19 cellular contexts compared by ENCODE assay signal in the genomic region with DNA sequence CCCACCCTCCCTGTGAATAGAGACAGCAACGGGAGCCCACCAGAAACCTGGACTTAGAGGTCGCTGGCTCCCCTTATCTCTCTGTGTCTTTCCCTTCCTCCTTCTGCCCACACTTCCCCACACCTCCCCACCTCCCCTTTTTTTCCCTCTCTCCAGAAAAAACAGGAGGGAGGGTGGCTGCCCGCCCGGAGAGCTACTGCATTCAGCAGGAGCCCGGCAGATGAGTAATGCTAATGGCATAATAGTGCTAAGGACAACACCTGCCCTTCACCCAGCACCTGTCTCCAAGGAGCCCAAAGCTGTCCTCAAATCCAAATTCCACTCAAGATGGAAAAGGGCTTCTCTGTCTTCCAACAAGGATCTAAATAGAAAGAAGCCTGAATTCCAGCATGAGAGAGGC. TPM values are rescaled to one million over a fixed set of nuclear protein-coding genes. Genes with fewer than 3 reads are reported as not detected.
DNase-seq lines count a peak whose midpoint lies in the region; ATAC-seq, FAIRE-seq and TF ChIP-seq lines count a peak whose summit lies in the region.
"Had no signal": no experiment of that assay in that cellular context is flagged by ENCODE, and none has a peak within 500 bp of the region (broad histone marks: within the 10 kb centered on the region; RNA-seq: fewer than 3 reads in every experiment).

No MANE protein-coding gene starts in this region.

- ATAC-seq in upper lobe of left lung (ENCODE audit: low FRiP score in 2 of 2): peak in 1 of 2 donors; percentile 4
- ATAC-seq in activated CD8-positive, alpha-beta memory T cell treated with anti-CD3 and anti-CD28 coated beads, Interleukin-2, amount 10 ng/mL, durations not matched to agents 7 days and 5 days: no peak
- no peak for ATAC-seq in activated CD8-positive, alpha-beta T cell treated with anti-CD3 and anti-CD28 coated beads, Interleukin-2, amount 10 ng/mL, durations not matched to agents 7 days and 5 days
- ATAC-seq: activated CD4-positive, CD25-positive, alpha-beta regulatory T cell treated with anti-CD3 and anti-CD28 coated beads, Interleukin-2, amount 50 U/mL, for 24 hours; activated T-cell treated with anti-CD3 and anti-CD28 coated beads, Interleukin-2, amount 50 U/mL, for 72 hours had no signal

- H2BK15ac ChIP-seq in H1 (ENCODE audit: low read length): no peak overlapping the region

- POLR2A ChIA-PET in H1 (lab: Charles Lee; ENCODE audit: partially characterized antibody): interaction anchor here (1.1 kb wide), 1 partner anchor 12 kb away, joined by 7 read pairs; a partner anchor contains a TSS
- POLR2A ChIA-PET in activated CD8-positive, alpha-beta T cell treated with anti-CD3 and anti-CD28 coated beads, Interleukin-2, amount 10 ng/mL, durations not matched to agents 7 days and 5 days (lab: Charles Lee): no interaction called here

- TF ChIP-seq CTCF in H1 (IDR thresholded peaks at IDR 0.05; ENCODE audit: control extremely low read depth in 1 of 3, insufficient read depth in 1 of 3, low read depth in 1 of 3, low read length in 3 of 3) (no peak), upper lobe of left lung (IDR thresholded peaks at IDR 0.05) (no peak)

- no peak overlapping the region for H2BK120ac ChIP-seq in H1 (replicated peaks; ENCODE audit: low read depth, low read length)

- in situ Hi-C loops in HAP-1 (cut with MboI; ENCODE audit: low sequenced_read_pairs): no loop called here

- H3K27ac ChIP-seq in H1 (ENCODE audit: low read depth, low read length): no peak overlapping the region
- H3K27ac ChIP-seq in upper lobe of left lung: peak overlapping the region; percentile 49 to 81 (median 74)
- H3K27ac ChIP-seq: SK-N-MC had no signal

- CTCF ChIA-PET in H1 (lab: Charles Lee; ENCODE audit: partially characterized antibody): interaction anchor here (0.9 to 23.5 kb wide), 11 partner anchors 10 to 238 kb away, joined by 3 to 330 read pairs (median 6); a partner anchor contains a TSS
- CTCF ChIA-PET in activated CD8-positive, alpha-beta memory T cell treated with anti-CD3 and anti-CD28 coated beads, Interleukin-2, amount 10 ng/mL, durations not matched to agents 7 days and 5 days (lab: Charles Lee): interaction anchor here (1.2 to 1.3 kb wide), 2 partner anchors 23 to 197 kb away, joined by 3 to 4 read pairs; no protein-coding TSS in a partner anchor
- CTCF ChIA-PET in activated CD8-positive, alpha-beta T cell treated with anti-CD3 and anti-CD28 coated beads, Interleukin-2, amount 10 ng/mL, durations not matched to agents 7 days and 5 days (lab: Charles Lee): no interaction called here

- H2AFZ ChIP-seq in H1 (ENCODE audit: low read length): no peak overlapping the region

- H3K9me3 ChIP-seq in H1 (ENCODE audit: insufficient read depth in 2 of 2, low read depth in 1 of 2, low read length in 1 of 2) (no peaks in the 10 kb centered on the region), upper lobe of left lung (no peaks in the 10 kb centered on the region), HAP-1 (no peaks in the 10 kb centered on the region)
- H3K9me3 ChIP-seq: mucosa of descending colon had no signal

- no peak overlapping the region for H4K5ac ChIP-seq in H1 (ENCODE audit: insufficient read length, low read depth, low read length)

- H3K27me3 Mint-ChIP-seq in activated CD8-positive, alpha-beta memory T cell treated with anti-CD3 and anti-CD28 coated beads, Interleukin-2, amount 10 ng/mL, durations not matched to agents 7 days and 5 days: peaks cover 43% of the 10 kb centered on the region
- peaks cover 16% of the 10 kb centered on the region for H3K27me3 Mint-ChIP-seq in activated CD8-positive, alpha-beta T cell treated with anti-CD3 and anti-CD28 coated beads, Interleukin-2, amount 10 ng/mL, durations not matched to agents 7 days and 5 days (ENCODE audit: low read depth)

- H3K27me3 ChIP-seq in H1 (replicated peaks in 1 of 4; ENCODE audit: control insufficient read depth in 3 of 4, extremely low read depth in 1 of 4, insufficient read depth in 3 of 4, low read length in 3 of 4): no peaks in the 10 kb centered on the region; a peak in 1 of 7 replicates
- no peaks in the 10 kb centered on the region for H3K27me3 ChIP-seq in upper lobe of left lung
- H3K27me3 ChIP-seq in HAP-1 (ENCODE audit: low read depth): 0 out of 2 replicates have a peak, but pooled peaks cover 5% of the 10 kb centered on the region

- no peaks in the 10 kb centered on the region for H3K23me2 ChIP-seq in H1 (ENCODE audit: low read depth, low read length)

- H3K4me1 ChIP-seq in H1 (replicated peaks in 1 of 4; ENCODE audit: control insufficient read depth in 3 of 4, insufficient read depth in 4 of 4, low read length in 3 of 4): peaks cover 0 to 10% (median 3%) of the 10 kb centered on the region in 4 experiments; a peak in 4 of 7 replicates
- H3K4me1 ChIP-seq in upper lobe of left lung: peaks cover 6 to 11% (median 10%) of the 10 kb centered on the region in 4 donors
- H3K4me1 ChIP-seq in HAP-1: peaks cover 8% of the 10 kb centered on the region

- no peak overlapping the region for H2BK12ac ChIP-seq in H1 (ENCODE audit: low read depth, low read length)

- no peak overlapping the region for H4K8ac ChIP-seq in H1 (ENCODE audit: extremely low read depth, insufficient read depth, low read length)

- 78% methylated on average over 5 of the region's 5 CpGs; no CpG with 5 or more reads in 1 of the 2 experiments for WGBS in H1 (ENCODE audit: extremely low coverage in 1 of 2, insufficient coverage in 1 of 2, insufficient read length in 1 of 2, insufficient replicate concordance in 2 of 2, low coverage in 1 of 2, low lambda C conversion rate in 2 of 2, missing lambda C conversion rate in 1 of 2), 2 experiments
- 71 to 76% methylated on average over 5 of the region's 5 CpGs for WGBS in upper lobe of left lung, 2 donors

- H3K9ac ChIP-seq in H1 (replicated peaks in 1 of 4; ENCODE audit: extremely low read depth in 1 of 4, low read depth in 3 of 4, low read length in 3 of 4): no peak overlapping the region

- TF ChIP-seq POLR2A in H1 (IDR thresholded peaks at IDR 0.05; ENCODE audit: control extremely low read depth in 1 of 2, low read depth in 2 of 2, low read length in 2 of 2) (no peak), upper lobe of left lung (IDR thresholded peaks at IDR 0.05) (no peak)

- H3K4ac ChIP-seq in H1 (replicated peaks; ENCODE audit: insufficient read length, low read depth, low read length): no peak overlapping the region

- no peak for TF ChIP-seq RAD21 in H1 (IDR thresholded peaks at IDR 0.05 in 1 of 2, conservative IDR thresholded peaks at IDR 0.05 in 1 of 2; ENCODE audit: low read depth in 2 of 2, low read length in 2 of 2)

- no peak overlapping the region for H3K56ac ChIP-seq in H1 (replicated peaks; ENCODE audit: insufficient read length, low read depth, low read length)

- no peak overlapping the region for H3K18ac ChIP-seq in H1 (ENCODE audit: extremely low read depth, low read length)

- no peak overlapping the region for H3K4me3 Mint-ChIP-seq in activated CD8-positive, alpha-beta memory T cell treated with anti-CD3 and anti-CD28 coated beads, Interleukin-2, amount 10 ng/mL, durations not matched to agents 7 days and 5 days
- no peak overlapping the region for H3K4me3 Mint-ChIP-seq in activated CD8-positive, alpha-beta T cell treated with anti-CD3 and anti-CD28 coated beads, Interleukin-2, amount 10 ng/mL, durations not matched to agents 7 days and 5 days
- H3K4me3 Mint-ChIP-seq: activated T-cell treated with anti-CD3 and anti-CD28 coated beads, Interleukin-2, amount 50 U/mL, for 72 hours had no signal

- H2BK20ac ChIP-seq in H1 (ENCODE audit: low read length): 0 out of 2 replicates have a peak overlapping the region, but pooled peaks have one; percentile 66

- H3K4me1 Mint-ChIP-seq in activated CD8-positive, alpha-beta memory T cell treated with anti-CD3 and anti-CD28 coated beads, Interleukin-2, amount 10 ng/mL, durations not matched to agents 7 days and 5 days: no peaks in the 10 kb centered on the region
- no peaks in the 10 kb centered on the region for H3K4me1 Mint-ChIP-seq in activated CD8-positive, alpha-beta T cell treated with anti-CD3 and anti-CD28 coated beads, Interleukin-2, amount 10 ng/mL, durations not matched to agents 7 days and 5 days (ENCODE audit: low read depth)

- peak; percentile 9 for DNase-seq in NCI-H2107 treated with DMSO at 0.1 percent for 48 hours (lab: John Stamatoyannopoulos, UW; ENCODE audit: unreplicated experiment)
- DNase-seq in NCI-H2107 (lab: John Stamatoyannopoulos, UW): no peak
- DNase-seq in H1 (ENCODE audit: low read depth in 1 of 2, low spot score in 2 of 2): no peak
- peak; percentile 46 for DNase-seq in myocyte (ENCODE audit: low read depth)
- no peak for DNase-seq in upper lobe of left lung
- no peak for DNase-seq in activated CD8-positive, alpha-beta memory T cell treated with anti-CD3 and anti-CD28 coated beads, Interleukin-2, amount 10 ng/mL, durations not matched to agents 7 days and 5 days
- DNase-seq in HAP-1 (ENCODE audit: low spot score in 2 of 2): no peak
- DNase-seq in activated CD8-positive, alpha-beta T cell treated with anti-CD3 and anti-CD28 coated beads, Interleukin-2, amount 10 ng/mL, durations not matched to agents 7 days and 5 days: no peak
- DNase-seq: activated T-cell treated with anti-CD3 and anti-CD28 coated beads, Interleukin-2, amount 50 U/mL, for 72 hours; Calu3; mucosa of descending colon; NCI-H774 had no signal

- H3K4me2 ChIP-seq in H1 (ENCODE audit: insufficient read depth in 1 of 2, low read depth in 2 of 2, low read length in 2 of 2): no peak overlapping the region

- no peak overlapping the region for H3K14ac ChIP-seq in H1 (ENCODE audit: insufficient read length)

- H3K27ac Mint-ChIP-seq in activated CD8-positive, alpha-beta memory T cell treated with anti-CD3 and anti-CD28 coated beads, Interleukin-2, amount 10 ng/mL, durations not matched to agents 7 days and 5 days: no peak overlapping the region
- no peak overlapping the region for H3K27ac Mint-ChIP-seq in activated CD8-positive, alpha-beta T cell treated with anti-CD3 and anti-CD28 coated beads, Interleukin-2, amount 10 ng/mL, durations not matched to agents 7 days and 5 days
- H3K27ac Mint-ChIP-seq: activated T-cell treated with anti-CD3 and anti-CD28 coated beads, Interleukin-2, amount 50 U/mL, for 72 hours had no signal

- peak overlapping the region; percentile 22 for H4K91ac ChIP-seq in H1 (replicated peaks; ENCODE audit: insufficient read length, low read length)

- no peak overlapping the region for H3K23ac ChIP-seq in H1 (ENCODE audit: insufficient read length)

- H3K36me3 ChIP-seq in H1 (ENCODE audit: control insufficient read depth in 2 of 4, insufficient read depth in 4 of 4, low read length in 3 of 4) (no peaks in the 10 kb centered on the region), upper lobe of left lung (no peaks in the 10 kb centered on the region), HAP-1 (replicated peaks) (no peaks in the 10 kb centered on the region)

- no peaks in the 10 kb centered on the region for H4K20me1 ChIP-seq in H1 (replicated peaks in 1 of 2; ENCODE audit: control insufficient read depth in 1 of 2, insufficient read depth in 2 of 2, low read length in 2 of 2)

- H3K9me3 Mint-ChIP-seq in activated CD8-positive, alpha-beta memory T cell treated with anti-CD3 and anti-CD28 coated beads, Interleukin-2, amount 10 ng/mL, durations not matched to agents 7 days and 5 days (ENCODE audit: low read depth): no peaks in the 10 kb centered on the region
- H3K9me3 Mint-ChIP-seq in activated CD8-positive, alpha-beta T cell treated with anti-CD3 and anti-CD28 coated beads, Interleukin-2, amount 10 ng/mL, durations not matched to agents 7 days and 5 days (ENCODE audit: insufficient read depth): no peaks in the 10 kb centered on the region
- H3K9me3 Mint-ChIP-seq: activated T-cell treated with anti-CD3 and anti-CD28 coated beads, Interleukin-2, amount 50 U/mL, for 72 hours had no signal

- no peaks in the 10 kb centered on the region for H3K36me3 Mint-ChIP-seq in activated CD8-positive, alpha-beta memory T cell treated with anti-CD3 and anti-CD28 coated beads, Interleukin-2, amount 10 ng/mL, durations not matched to agents 7 days and 5 days
- no peaks in the 10 kb centered on the region for H3K36me3 Mint-ChIP-seq in activated CD8-positive, alpha-beta T cell treated with anti-CD3 and anti-CD28 coated beads, Interleukin-2, amount 10 ng/mL, durations not matched to agents 7 days and 5 days (ENCODE audit: low read depth)

- no peaks in the 10 kb centered on the region for H3K79me1 ChIP-seq in H1 (ENCODE audit: low read depth, low read length)

- no peak overlapping the region for H2AK5ac ChIP-seq in H1 (ENCODE audit: low read depth, low read length)

- TF ChIP-seq EP300 in H1 (IDR thresholded peaks at IDR 0.05; ENCODE audit: borderline replicate concordance in 1 of 2, low read depth in 2 of 2, low read length in 2 of 2) (no peak), upper lobe of left lung (IDR thresholded peaks at IDR 0.05) (no peak)

- no peaks in the 10 kb centered on the region for H3K79me2 ChIP-seq in H1 (ENCODE audit: control insufficient read depth in 1 of 2, insufficient read depth in 2 of 2, low read length in 2 of 2)

- H2BK5ac ChIP-seq in H1 (ENCODE audit: low read depth, low read length): no peak overlapping the region

- H3K4me3 ChIP-seq in H1 (ENCODE audit: extremely low read depth in 1 of 4, insufficient read depth in 2 of 4, low read depth in 3 of 4, low read length in 4 of 4) (no peak overlapping the region), upper lobe of left lung (no peak overlapping the region), HAP-1 (no peak overlapping the region)
- H3K4me3 ChIP-seq: mucosa of descending colon, SK-N-MC had no signal

- no peak for FAIRE-seq in H1 (lab: Jason Lieb, UNC)
- FAIRE-seq: bronchial epithelial cell, endometrium had no signal

RNA-seq across cellular contexts. Expression of a gene that starts 11.4 kb away (rescaled TPM):
- 0.13 and 0.19 TPM in 2 replicates for total RNA-seq in H1 (2021; fragmentation: NEBNext Ultra II Directional; extraction: Animal tissue kit (Norgen Biotek cat#: 25700))
- 0.23 and 0.28 TPM in 2 replicates for polyA plus RNA-seq in H1 (2011; rRNA removed)
- 0.09 TPM for polyA plus RNA-seq in H1 (2011; cell fraction: cytosol; rRNA removed)
- 0.17 TPM for polyA plus RNA-seq in H1 (2011; cell fraction: nucleus; rRNA removed)
- 0.17 to 0.28 TPM (median 0.20 TPM) in 4 replicates for polyA plus RNA-seq in H1 (2012, experiment 1 of 2)
- 0.34 TPM for polyA plus RNA-seq in H1 (2012, experiment 2 of 2)
- 0.32 TPM for polyA plus RNA-seq in H1 (2013, experiment 1 of 2)
- 0.28 TPM for polyA plus RNA-seq in H1 (2013, experiment 2 of 2)
- 0.16 and 0.20 TPM in 2 replicates for polyA minus RNA-seq in H1 (2011; rRNA and poly(A)+ RNA removed)
- polyA minus RNA-seq in H1 (2011; cell fraction: cytosol; rRNA and poly(A)+ RNA removed): not detected
- 0.10 TPM for polyA minus RNA-seq in H1 (2011; cell fraction: nucleus; rRNA and poly(A)+ RNA removed)
- total RNA-seq in myocyte (0.11 and 0.31 TPM in 2 replicates), upper lobe of left lung (100 to 1,000 TPM in 1 of 6 donors, 10 to 100 TPM in 5; 30.4 to 104 (median 47.3) TPM)
- 1.2 TPM for polyA plus RNA-seq in myocyte (2012)
- total RNA-seq in activated CD8-positive, alpha-beta memory T cell treated with anti-CD3 and anti-CD28 coated beads, Interleukin-2, amount 10 ng/mL, durations not matched to agents 7 days and 5 days: not detected
- total RNA-seq in activated CD8-positive, alpha-beta T cell treated with anti-CD3 and anti-CD28 coated beads, Interleukin-2, amount 10 ng/mL, durations not matched to agents 7 days and 5 days: not detected
- total RNA-seq: A673; activated T-cell treated with anti-CD3 and anti-CD28 coated beads, Interleukin-2, amount 50 U/mL, for 72 hours; bronchial epithelial cell; Calu3 had no signal

RNA-seq across cellular contexts. Expression of a gene that starts 29.7 kb away (rescaled TPM):
- total RNA-seq in H1 (2021; fragmentation: NEBNext Ultra II Directional; extraction: Animal tissue kit (Norgen Biotek cat#: 25700)): 0.78 and 1.1 TPM in 2 replicates
- polyA plus RNA-seq in H1 (2011; rRNA removed): 2.8 and 4.0 TPM in 2 replicates
- 1.6 TPM for polyA plus RNA-seq in H1 (2011; cell fraction: cytosol; rRNA removed)
- polyA plus RNA-seq in H1 (2011; cell fraction: nucleus; rRNA removed): 2.0 TPM
- polyA plus RNA-seq in H1 (2012, experiment 1 of 2): 1.4 to 3.3 TPM (median 2.5 TPM) in 4 replicates
- polyA plus RNA-seq in H1 (2012, experiment 2 of 2): 2.1 TPM
- 1.8 TPM for polyA plus RNA-seq in H1 (2013, experiment 1 of 2)
- polyA plus RNA-seq in H1 (2013, experiment 2 of 2): 2.0 TPM
- polyA minus RNA-seq in H1 (2011; rRNA and poly(A)+ RNA removed): 1.0 and 2.9 TPM in 2 replicates
- polyA minus RNA-seq in H1 (2011; cell fraction: cytosol; rRNA and poly(A)+ RNA removed): not detected
- polyA minus RNA-seq in H1 (2011; cell fraction: nucleus; rRNA and poly(A)+ RNA removed): 0.50 TPM
- not detected in 2 replicates for total RNA-seq in myocyte
- not detected for polyA plus RNA-seq in myocyte (2012)
- total RNA-seq in upper lobe of left lung: not detected
- total RNA-seq in activated CD8-positive, alpha-beta memory T cell treated with anti-CD3 and anti-CD28 coated beads, Interleukin-2, amount 10 ng/mL, durations not matched to agents 7 days and 5 days: not detected
- total RNA-seq in activated CD8-positive, alpha-beta T cell treated with anti-CD3 and anti-CD28 coated beads, Interleukin-2, amount 10 ng/mL, durations not matched to agents 7 days and 5 days: not detected
- total RNA-seq: A673; activated T-cell treated with anti-CD3 and anti-CD28 coated beads, Interleukin-2, amount 50 U/mL, for 72 hours; bronchial epithelial cell; Calu3; HT-29; mucosa of descending colon; ureter had no signal

Comparison
In these comparisons a context has a peak if more than half of its experiments do, and no peak if none do; other contexts are left out.
1. DNase-seq: peak in NCI-H2107 treated with DMSO at 0.1 percent for 48 hours (single experiment) and myocyte (single experiment); none in NCI-H2107 (single experiment), H1 (0 of 2), upper lobe of left lung (0 of 2), activated CD8-positive, alpha-beta memory T cell treated with anti-CD3 and anti-CD28 coated beads, Interleukin-2, amount 10 ng/mL, durations not matched to agents 7 days and 5 days (single experiment), HAP-1 (0 of 2) and activated CD8-positive, alpha-beta T cell treated with anti-CD3 and anti-CD28 coated beads, Interleukin-2, amount 10 ng/mL, durations not matched to agents 7 days and 5 days (single experiment).
2. RNA of a gene that starts 11.4 kb away (total RNA-seq): 30.4 to 104 TPM in upper lobe of left lung; 0.13 to 0.19 TPM in H1, 0.11 to 0.31 TPM in myocyte, not detected in activated CD8-positive, alpha-beta memory T cell treated with anti-CD3 and anti-CD28 coated beads, Interleukin-2, amount 10 ng/mL, durations not matched to agents 7 days and 5 days and not detected in activated CD8-positive, alpha-beta T cell treated with anti-CD3 and anti-CD28 coated beads, Interleukin-2, amount 10 ng/mL, durations not matched to agents 7 days and 5 days; every median in the first group is over 10 times any median in the second.